ENCODE assay signal across 16 cellular contexts in the genomic region with DNA sequence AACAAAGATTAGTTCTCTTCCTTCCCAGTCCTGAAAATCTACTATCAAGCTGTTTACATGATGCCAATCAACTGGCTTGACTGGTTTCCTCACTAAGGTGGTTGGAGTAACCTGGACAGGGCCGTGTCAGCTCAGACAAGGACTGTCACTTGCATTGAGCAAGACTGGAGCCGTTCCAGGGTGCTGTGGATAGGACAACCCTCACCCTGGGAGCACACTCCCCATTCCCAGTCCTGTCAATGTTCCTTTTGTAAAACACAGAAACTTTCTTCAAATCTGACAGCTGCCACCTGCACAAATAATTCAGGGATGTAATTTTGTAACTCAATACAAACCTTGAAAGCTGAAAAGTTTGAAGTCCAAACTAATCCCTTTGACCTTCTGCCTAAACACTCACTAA. TPM values are rescaled to one million over a fixed set of nuclear protein-coding genes. Genes with fewer than 3 reads are reported as not detected.
DNase-seq lines count a peak whose midpoint lies in the region; ATAC-seq, FAIRE-seq and TF ChIP-seq lines count a peak whose summit lies in the region.
"Had no signal": no experiment of that assay in that cellular context is flagged by ENCODE, and none has a peak within 500 bp of the region (broad histone marks: within the 10 kb centered on the region; RNA-seq: fewer than 3 reads in every experiment).

No MANE protein-coding gene starts in this region.

- H3K4me1 ChIP-seq in body of pancreas (peaks cover 100% of the 10 kb centered on the region), kidney (ENCODE audit: control insufficient read depth in 1 of 2, insufficient read depth in 1 of 2, low read depth in 1 of 2, low read length in 2 of 2) (peaks cover 53 to 79% of the 10 kb centered on the region in 2 donors), skeletal muscle satellite cell (ENCODE audit: control insufficient read depth, insufficient read depth, low read length) (peaks cover 43% of the 10 kb centered on the region), uterus (peaks cover 0 to 8% of the 10 kb centered on the region in 2 donors)
- H3K4me1 ChIP-seq: BLaER1 had no signal

- peak overlapping the region in 3 of 4 donors; percentile 42 to 71 (median 67) for H3K27ac ChIP-seq in body of pancreas
- H3K27ac ChIP-seq in kidney (ENCODE audit: low read depth in 2 of 2, low read length in 2 of 2) = peak overlapping the region; percentile 15 to 62
- no peak overlapping the region for H3K27ac ChIP-seq in uterus
- H3K27ac ChIP-seq: BLaER1 had no signal

- ATAC-seq in body of pancreas (no peak), GM18498 (IDR thresholded peaks at IDR 0.05; ENCODE audit: unreplicated experiment) (no peak), HG02884 (IDR thresholded peaks at IDR 0.05; ENCODE audit: unreplicated experiment) (no peak)
- ATAC-seq: activated T-helper 17 cell treated with anti-CD3 and anti-CD28 coated beads, Interleukin-2, amount 50 U/mL, for 72 hours had no signal

- 6 to 12% methylated on average over 2 of the region's 2 CpGs for WGBS in body of pancreas, 2 donors

- no peak for FAIRE-seq in kidney (lab: Jason Lieb, UNC)

- TF ChIP-seq CTCF in body of pancreas (IDR thresholded peaks at IDR 0.05) (no peak), kidney (IDR thresholded peaks at IDR 0.05; ENCODE audit: borderline replicate concordance, extremely low read depth, insufficient read depth) (no peak), uterus (IDR thresholded peaks at IDR 0.05) (no peak), GM13976 (IDR thresholded peaks at IDR 0.05; ENCODE audit: borderline replicate concordance, control extremely low read depth, extremely low read depth, insufficient read depth, missing control alignments) (no peak)

- no peak overlapping the region for H3K9ac ChIP-seq in kidney (ENCODE audit: low read length in 2 of 2)
- H3K9ac ChIP-seq in skeletal muscle satellite cell (ENCODE audit: low read depth, low read length) = no peak overlapping the region
- H3K9ac ChIP-seq: BLaER1 had no signal

- H3K36me3 ChIP-seq in body of pancreas (replicated peaks in 1 of 2; ENCODE audit: insufficient read depth in 1 of 2, low read depth in 2 of 2) = no peaks in the 10 kb centered on the region
- peaks cover 0 to 3% of the 10 kb centered on the region in 2 donors for H3K36me3 ChIP-seq in kidney (ENCODE audit: control insufficient read depth in 1 of 2, insufficient read depth in 2 of 2, low read length in 2 of 2)
- peaks cover 68% of the 10 kb centered on the region for H3K36me3 ChIP-seq in skeletal muscle satellite cell (ENCODE audit: insufficient read depth, low read length)
- H3K36me3 ChIP-seq in uterus = no peaks in the 10 kb centered on the region
- H3K36me3 ChIP-seq: BLaER1 had no signal

- no peak overlapping the region for H3K4me3 ChIP-seq in body of pancreas
- H3K4me3 ChIP-seq in kidney (ENCODE audit: low read length in 2 of 2) = no peak overlapping the region
- H3K4me3 ChIP-seq in skeletal muscle satellite cell (ENCODE audit: low read length) = no peak overlapping the region
- H3K4me3 ChIP-seq in uterus = no peak overlapping the region
- H3K4me3 ChIP-seq: BLaER1 had no signal

- H3K9me3 ChIP-seq in body of pancreas (no peaks in the 10 kb centered on the region), kidney (ENCODE audit: control insufficient read depth in 1 of 2, low read length in 2 of 2) (no peaks in the 10 kb centered on the region), skeletal muscle satellite cell (replicated peaks; ENCODE audit: low read length) (no peaks in the 10 kb centered on the region), uterus (no peaks in the 10 kb centered on the region)
- H3K9me3 ChIP-seq: BLaER1 had no signal

- intact Hi-C loops in body of pancreas (cut with DNase I) (no loop called here), kidney (cut with DNase I) (no loop called here), uterus (cut with DNase I; ENCODE audit: low total_unique reads) (no loop called here)

- TF ChIP-seq POLR2A in body of pancreas (IDR thresholded peaks at IDR 0.05) = no peak
- TF ChIP-seq POLR2A in uterus (IDR thresholded peaks at IDR 0.05) = no peak

- H3K27me3 ChIP-seq in body of pancreas (no peaks in the 10 kb centered on the region), skeletal muscle satellite cell (ENCODE audit: control insufficient read depth, insufficient read depth, low read length) (no peaks in the 10 kb centered on the region), uterus (no peaks in the 10 kb centered on the region)
- H3K27me3 ChIP-seq: BLaER1 had no signal

- H3K4me2 ChIP-seq in skeletal muscle satellite cell (ENCODE audit: low read length) = peak overlapping the region; percentile 6
- H3K4me2 ChIP-seq: BLaER1 had no signal

- peak; percentile 71 for DNase-seq in HT-29 (ENCODE audit: low spot score)
- DNase-seq in body of pancreas = peak in 3 of 4 donors; percentile 16 to 41 (median 25)
- DNase-seq in kidney = no peak
- DNase-seq in uterus = no peak
- no peak for DNase-seq in GM13976 (ENCODE audit: low spot score)
- DNase-seq: activated CD4-positive, alpha-beta T cell treated with anti-CD3 and anti-CD28 coated beads, Interleukin-2, amount 50 U/mL, for 48 hours; aorta; effector CD8-positive, alpha-beta T cell; NCI-H146; NCI-H82; T1000 had no signal

- in situ Hi-C loops in GM13976 (cut with MboI; ENCODE audit: low sequenced_read_pairs, unreplicated experiment) = no loop called here

RNA-seq across cellular contexts. Expression of a gene that starts 31.4 kb away (rescaled TPM):
- total RNA-seq in HT-29 (2014; rRNA removed; shearing (Covaris generic)) = 3.8 and 5.4 TPM in 2 replicates
- 10 to 100 TPM; 35.8 to 52.7 TPM for total RNA-seq in body of pancreas
- total RNA-seq in kidney = 107 TPM
- polyA plus RNA-seq in kidney (ENCODE audit: insufficient read depth, low read depth, low replicate concordance) = 100 TPM
- total RNA-seq in skeletal muscle satellite cell (2012; rRNA removed) = 66.9 and 198 TPM in 2 replicates
- total RNA-seq in uterus = 100 to 1,000 TPM in 2 of 4 donors, 10 to 100 TPM in 2; 76.3 to 315 (median 140) TPM
- total RNA-seq: activated T-helper 17 cell treated with anti-CD3 and anti-CD28 coated beads, Interleukin-2, amount 50 U/mL, for 72 hours had no signal

Comparison
In these comparisons a context has a peak if more than half of its experiments do, and no peak if none do; other contexts are left out.
1. DNase-seq: peak in HT-29 (single experiment) and body of pancreas (3 of 4); none in kidney (single experiment), uterus (0 of 2) and GM13976 (single experiment).
2. H3K27ac ChIP-seq: peak in body of pancreas (3 of 4) and kidney (2 of 2); none in uterus (0 of 2).